19 cellular contexts compared by ENCODE assay signal in genomic region chr5:95735436-95735835, GRCh38. TPM values are rescaled to one million over a fixed set of nuclear protein-coding genes. Genes with fewer than 3 reads are reported as not detected.
DNase-seq lines count a peak whose midpoint lies in the region; ATAC-seq and TF ChIP-seq lines count a peak whose summit lies in the region.
"Had no signal": no experiment of that assay in that cellular context is flagged by ENCODE, and none has a peak within 500 bp of the region (broad histone marks: within the 10 kb centered on the region; RNA-seq: fewer than 3 reads in every experiment).

No MANE protein-coding gene starts in this region.

- peak overlapping the region; percentile 96 for H3K4me3 ChIP-seq in GM23248
- H3K4me3 ChIP-seq in adrenal gland: peak overlapping the region in 1 of 4 donors; percentile 87
- peak overlapping the region in 1 of 4 donors; percentile 92 for H3K4me3 ChIP-seq in sigmoid colon
- no peak overlapping the region for H3K4me3 ChIP-seq in OCI-LY7 (ENCODE audit: low read depth, low read length, poor library complexity, severe bottlenecking)

- H3F3A ChIP-seq in GM23248 (ENCODE audit: insufficient read depth): peaks cover 15% of the 10 kb centered on the region

- no peak for TF ChIP-seq EP300 in sigmoid colon (IDR thresholded peaks at IDR 0.05)

- in situ Hi-C loops in GM23248 (cut with MboI): no loop called here

- peaks cover 33% of the 10 kb centered on the region for H3K4me1 ChIP-seq in GM23248 (ENCODE audit: insufficient read depth)
- H3K4me1 ChIP-seq in adrenal gland (replicated peaks in 1 of 2): peaks cover 40 to 58% of the 10 kb centered on the region in 2 donors
- H3K4me1 ChIP-seq in sigmoid colon: peaks cover 0 to 54% (median 38%) of the 10 kb centered on the region in 4 donors
- H3K4me1 ChIP-seq in OCI-LY7 (ENCODE audit: insufficient read depth, low read length, poor library complexity, severe bottlenecking): no peaks in the 10 kb centered on the region
- H3K4me1 ChIP-seq: breast epithelium had no signal

- H3K79me2 ChIP-seq in GM23248 (ENCODE audit: insufficient read depth): peaks cover 89% of the 10 kb centered on the region
- no peaks in the 10 kb centered on the region for H3K79me2 ChIP-seq in OCI-LY7 (ENCODE audit: insufficient read depth, low read depth, low read length)

- peak in 1 of 2 donors; percentile 44 for TF ChIP-seq POLR2A in adrenal gland (IDR thresholded peaks at IDR 0.05)
- no peak for TF ChIP-seq POLR2A in sigmoid colon (IDR thresholded peaks at IDR 0.05)

- H4K20me1 ChIP-seq in GM23248 (ENCODE audit: insufficient read depth) (0 out of 2 replicates have a peak, but pooled peaks cover 4% of the 10 kb centered on the region), OCI-LY7 (ENCODE audit: insufficient read depth, low read length) (no peaks in the 10 kb centered on the region)

- no peaks in the 10 kb centered on the region for H3K9me3 ChIP-seq in GM23248 (ENCODE audit: low read depth)
- no peaks in the 10 kb centered on the region for H3K9me3 ChIP-seq in adrenal gland (replicated peaks in 1 of 3)
- no peaks in the 10 kb centered on the region for H3K9me3 ChIP-seq in sigmoid colon
- no peaks in the 10 kb centered on the region for H3K9me3 ChIP-seq in OCI-LY7 (ENCODE audit: low read length)
- H3K9me3 ChIP-seq: breast epithelium had no signal

- TF ChIP-seq CTCF in adrenal gland (IDR thresholded peaks at IDR 0.05): no peak
- no peak for TF ChIP-seq CTCF in sigmoid colon (IDR thresholded peaks at IDR 0.05)
- TF ChIP-seq CTCF in OCI-LY7 (conservative IDR thresholded peaks at IDR 0.05; ENCODE audit: low read length): no peak

- POLR2A ChIA-PET in OCI-LY7 (lab: Charles Lee): interaction anchor here (0.5 to 1.1 kb wide), 6 partner anchors 10 to 712 kb away, joined by 3 to 6 read pairs (median 4); no protein-coding TSS in a partner anchor

- CTCF ChIA-PET in OCI-LY7 (lab: Charles Lee; ENCODE audit: unreplicated experiment): no interaction called here

- peaks cover 46% of the 10 kb centered on the region for H3K36me3 ChIP-seq in GM23248 (ENCODE audit: low read depth)
- peaks cover 0 to 17% of the 10 kb centered on the region in 2 donors for H3K36me3 ChIP-seq in adrenal gland (replicated peaks in 1 of 2)
- peaks cover 0 to 15% (median 0%) of the 10 kb centered on the region in 4 donors for H3K36me3 ChIP-seq in sigmoid colon
- H3K36me3 ChIP-seq in OCI-LY7 (ENCODE audit: insufficient read depth, low read length): no peaks in the 10 kb centered on the region
- H3K36me3 ChIP-seq: breast epithelium had no signal

- intact Hi-C loops in adrenal gland (cut with DNase I) (no loop called here), left colon (cut with DNase I, micrococcal nuclease) (no loop called here), sigmoid colon (cut with DNase I) (no loop called here), OCI-LY7 (cut with micrococcal nuclease; ENCODE audit: unreplicated experiment) (no loop called here)

- BruUV-seq in OCI-LY7 (replicated peaks; lab: Mats Ljungman, UMichigan): no TSS peak

- no peaks in the 10 kb centered on the region for H3K27me3 ChIP-seq in GM23248 (replicated peaks; ENCODE audit: insufficient read depth)
- no peaks in the 10 kb centered on the region for H3K27me3 ChIP-seq in adrenal gland
- no peaks in the 10 kb centered on the region for H3K27me3 ChIP-seq in sigmoid colon
- H3K27me3 ChIP-seq: breast epithelium had no signal

- no peaks in the 10 kb centered on the region for H3K9me2 ChIP-seq in GM23248 (ENCODE audit: insufficient read depth)
- no peaks in the 10 kb centered on the region for H3K9me2 ChIP-seq in OCI-LY7 (ENCODE audit: insufficient read depth, low read length)

- WGBS in GM23248 (ENCODE audit: low coverage in 1 of 2, low lambda C conversion rate in 2 of 2, missing lambda C conversion rate in 2 of 2), 2 experiments: 49 to 62% methylated on average over 2 of the region's 2 CpGs
- 33 to 42% (median 38%) methylated on average over 2 of the region's 2 CpGs for WGBS in adrenal gland, 4 donors
- 12 to 49% methylated on average over 2 of the region's 2 CpGs for WGBS in sigmoid colon, 2 donors

- peak overlapping the region; percentile 99 for H3K4me2 ChIP-seq in GM23248 (ENCODE audit: unreplicated experiment)
- H3K4me2 ChIP-seq in OCI-LY7 (ENCODE audit: low read length): no peak overlapping the region

- H3K9ac ChIP-seq in GM23248: peak overlapping the region; percentile 90

- H2AFZ ChIP-seq in GM23248 (no peak overlapping the region), OCI-LY7 (ENCODE audit: low read length) (no peak overlapping the region)

- ATAC-seq in left colon (peak; percentile 28), HG03045 (IDR thresholded peaks at IDR 0.05; ENCODE audit: unreplicated experiment) (no peak)
- ATAC-seq: Panc1; stimulated activated memory B cell treated with anti-CD40 and anti-IgM and Interleukin-4, amounts not matched to agents 10 μg/mL and 1 μg/mL and 100 μg/mL, for 72 hours; T-helper 17 cell had no signal

- DNase-seq in GM23248 (peak; percentile 36), adrenal gland (no peak), left colon (no peak), sigmoid colon (no peak), NCI-H187 treated with DMSO at 0.1 percent for 48 hours (lab: John Stamatoyannopoulos, UW) (no peak), OCI-LY7 (ENCODE audit: low spot score) (no peak)
- no peak for DNase-seq in activated CD8-positive, alpha-beta memory T cell treated with anti-CD3 and anti-CD28 coated beads for 24 hours
- DNase-seq: activated CD4-positive, alpha-beta T cell treated with anti-CD3 and anti-CD28 coated beads, Interleukin-2, amount 10 ng/mL, durations not matched to agents 7 days and 5 days; DND-41; NCI-H1417; stimulated activated CD4-positive, alpha-beta T cell treated with anti-CD3 and anti-CD28 coated beads, Interleukin-4, amount 100 ng/mL, for 1 hour; T-helper 17 cell had no signal

- peak overlapping the region; percentile 87; the same call in 1 of the 2 replicates for H3K27ac ChIP-seq in GM23248
- H3K27ac ChIP-seq in adrenal gland: peak overlapping the region in 4 of 5 donors; percentile 11 to 98 (median 84)
- H3K27ac ChIP-seq in sigmoid colon: peak overlapping the region; percentile 89 to 98 (median 94)
- H3K27ac ChIP-seq in OCI-LY7 (ENCODE audit: low read depth, low read length, poor library complexity, severe bottlenecking): no peak overlapping the region
- H3K27ac ChIP-seq: C4-2B had no signal

RNA-seq across cellular contexts. Expression of gene RHOBTB3, which starts 4.3 kb away (rescaled TPM):
- total RNA-seq in GM23248 (2014; rRNA removed; shearing (Covaris generic)): 202 and 214 TPM in 2 replicates
- 147 and 149 TPM in 2 replicates for polyA plus RNA-seq in GM23248 (2016; fragmentation: Nextera tagmentation; extraction: Ambion mirVana)
- 100 to 1,000 TPM in 5 of 8 donors, 10 to 100 TPM in 3; 91.8 to 243 (median 139) TPM for total RNA-seq in adrenal gland
- polyA plus RNA-seq in adrenal gland: 10 to 100 TPM; 23.9 to 56.9 (median 28.2) TPM
- 10 to 100 TPM; 49.8 to 54.0 TPM for total RNA-seq in left colon
- total RNA-seq in sigmoid colon: 100 to 1,000 TPM in 2 of 4 donors, 10 to 100 TPM in 2; 75.6 to 151 (median 111) TPM
- polyA plus RNA-seq in sigmoid colon: 10 to 100 TPM; 12.3 to 16.4 (median 15.0) TPM
- 0.93 and 4.0 TPM in 2 replicates for total RNA-seq in OCI-LY7 (2014; rRNA removed; shearing (Covaris generic))
- total RNA-seq in OCI-LY7 (2022): 0.51 and 0.81 TPM in 2 replicates

RNA-seq across cellular contexts. Expression of gene SPATA9, which starts 52.6 kb away (rescaled TPM):
- total RNA-seq in GM23248 (2014; rRNA removed; shearing (Covaris generic)): 0.22 TPM in 1 of 2 replicates, not detected in the other
- polyA plus RNA-seq in GM23248 (2016; fragmentation: Nextera tagmentation; extraction: Ambion mirVana): 0.71 and 0.96 TPM in 2 replicates
- total RNA-seq in adrenal gland: 1 to 10 TPM in 1 of 8 donors, under 1 TPM in 3, not detected in 4; 0.36 to 1.8 (median 0.59) TPM
- polyA plus RNA-seq in adrenal gland: 1 to 10 TPM in 1 of 3 donors, under 1 TPM in 1, not detected in 1; 0.26 to 2.7 TPM
- under 1 TPM; 0.31 to 0.49 TPM for total RNA-seq in left colon
- 1 to 10 TPM in 1 of 4 donors, not detected in 3; 1.1 TPM for total RNA-seq in sigmoid colon
- polyA plus RNA-seq in sigmoid colon: under 1 TPM in 1 of 3 donors, not detected in 2; 0.36 TPM
- total RNA-seq in OCI-LY7 (2014; rRNA removed; shearing (Covaris generic)): not detected in 2 replicates
- total RNA-seq in OCI-LY7 (2022): not detected in 2 replicates
- total RNA-seq: activated CD4-positive, alpha-beta T cell treated with anti-CD3 and anti-CD28 coated beads, Interleukin-2, amount 10 ng/mL, durations not matched to agents 7 days and 5 days; endothelial cell of umbilical vein; lung microvascular endothelial cell; T-helper 17 cell had no signal

Comparison
In these comparisons a context has a peak if more than half of its experiments do, and no peak if none do; other contexts are left out.
1. RNA of gene RHOBTB3, which starts 4.3 kb away (total RNA-seq): 202 to 214 TPM in GM23248, 91.8 to 243 TPM in adrenal gland, 75.6 to 151 TPM in sigmoid colon and 49.8 to 54.0 TPM in left colon; 0.51 to 4.0 TPM in OCI-LY7; every median in the first group is over 10 times any median in the second.